Comparison of ENCODE assay signal across 8 cellular contexts in the genomic region with DNA sequence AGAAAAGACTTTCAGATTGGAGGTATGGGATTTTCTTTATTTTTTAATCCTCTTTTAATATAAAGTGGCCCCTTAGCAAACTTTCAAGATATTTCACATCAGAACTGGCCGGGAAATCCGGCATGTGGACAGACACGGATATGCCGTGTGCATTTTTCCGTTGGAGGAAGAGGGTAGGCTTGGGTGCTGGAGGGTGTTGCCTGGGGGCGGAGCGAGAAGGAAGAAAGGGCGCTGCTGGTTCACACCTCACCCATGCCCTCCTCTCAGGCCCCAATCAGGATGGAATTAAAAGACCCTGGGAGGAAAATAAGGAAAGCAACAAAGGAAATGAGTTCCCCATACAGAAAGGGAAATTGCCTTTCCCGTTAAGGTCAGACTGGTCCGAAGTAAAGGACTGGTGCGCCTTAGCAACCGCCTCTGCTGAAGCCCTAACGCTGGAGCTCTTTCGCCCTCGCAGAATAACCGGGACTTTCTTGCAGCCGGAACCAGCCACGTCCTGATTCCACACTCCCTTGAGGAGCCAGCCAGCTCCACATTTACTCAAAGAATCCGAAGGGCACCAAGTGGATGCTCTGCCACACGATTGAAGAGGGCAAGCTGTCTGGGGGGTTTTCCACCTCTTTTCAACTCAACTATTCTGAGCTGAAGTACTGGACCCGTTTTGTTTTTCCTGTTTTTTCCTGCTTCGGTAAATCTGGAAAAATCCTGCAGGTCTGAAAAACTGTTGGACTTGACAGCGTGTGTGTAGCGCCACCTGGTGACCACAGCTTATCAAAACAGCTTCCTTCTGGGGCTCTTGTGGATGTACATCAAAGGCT. TPM values are rescaled to one million over a fixed set of nuclear protein-coding genes. Genes with fewer than 3 reads are reported as not detected.
A peak's percentile ranks its signal among the peaks of the same experiment; 100 is the strongest.
DNase-seq lines count a peak whose midpoint lies in the region; ATAC-seq and TF ChIP-seq lines count a peak whose summit lies in the region.

No MANE protein-coding gene starts in this region.

- H3K27me3 ChIP-seq in colonic mucosa: no peaks in the 10 kb centered on the region

- H3K9me3 Mint-ChIP-seq in CD14-positive monocyte: peaks cover 0 to 3% (median 0%) of the 10 kb centered on the region in 7 donors
- H3K9me3 Mint-ChIP-seq in activated CD4-positive, alpha-beta T cell treated with anti-CD3 and anti-CD28 coated beads for 36 hours (ENCODE audit: low read depth): no peaks in the 10 kb centered on the region

- no peaks in the 10 kb centered on the region for H3K9me3 ChIP-seq in HEK293 (ENCODE audit: control insufficient read depth, insufficient read depth, low read depth, low read length)
- no peaks in the 10 kb centered on the region for H3K9me3 ChIP-seq in colonic mucosa

- POLR2A ChIA-PET in HEK293 (lab: Yijun Ruan, JAX): no interaction called here
- POLR2A ChIA-PET in activated CD4-positive, alpha-beta T cell treated with anti-CD3 and anti-CD28 coated beads for 36 hours (lab: Charles Lee): interaction anchor here (0.6 to 2.6 kb wide), 5 partner anchors 23 to 457 kb away, joined by 3 to 31 read pairs (median 5); partner anchors contain the start of gene ETV6

- DNase-seq in CD14-positive monocyte (ENCODE audit: low spot score): no peak
- peak; percentile 77 for DNase-seq in NCI-H2227 treated with DMSO at 0.1 percent for 48 hours (lab: John Stamatoyannopoulos, UW)
- peak; percentile 78 for DNase-seq in activated CD4-positive, alpha-beta T cell treated with anti-CD3 and anti-CD28 coated beads for 36 hours
- peak; percentile 93 for DNase-seq in colonic mucosa
- DNase-seq in kidney tubule cell (ENCODE audit: low spot score): peak; percentile 88
- peak; percentile 46 to 49 for DNase-seq in stimulated activated CD4-positive, alpha-beta T cell treated with anti-CD3 and anti-CD28 coated beads, Interleukin-15, amount 100 ng/mL, for 1 hour (ENCODE audit: low read depth in 1 of 2, low spot score in 1 of 2)

- H3K27ac Mint-ChIP-seq in CD14-positive monocyte: peak overlapping the region; percentile 28 to 88 (median 80)
- peak overlapping the region; percentile 91 for H3K27ac Mint-ChIP-seq in activated CD4-positive, alpha-beta T cell treated with anti-CD3 and anti-CD28 coated beads for 36 hours

- H3K36me3 ChIP-seq in HEK293 (ENCODE audit: control insufficient read depth in 2 of 2, insufficient read depth in 1 of 2, low read length in 2 of 2): no peaks in the 10 kb centered on the region
- no peaks in the 10 kb centered on the region for H3K36me3 ChIP-seq in colonic mucosa

- no peak overlapping the region for H3K27ac ChIP-seq in HEK293 (ENCODE audit: extremely low read depth, low read depth, low read length)
- H3K27ac ChIP-seq in colonic mucosa: peak overlapping the region; percentile 51

- H3K36me3 Mint-ChIP-seq in CD14-positive monocyte: no peaks in the 10 kb centered on the region
- H3K36me3 Mint-ChIP-seq in activated CD4-positive, alpha-beta T cell treated with anti-CD3 and anti-CD28 coated beads for 36 hours (ENCODE audit: low read depth): peaks cover 1% of the 10 kb centered on the region

- TF ChIP-seq CTCF in CD14-positive monocyte (IDR thresholded peaks at IDR 0.05) (peak; percentile 91), HEK293 (tag by site-specific recombination; IDR thresholded peaks at IDR 0.05) (peak; percentile 71), colonic mucosa (IDR thresholded peaks at IDR 0.05) (peak; percentile 80)

- intact Hi-C loops in CD14-positive monocyte (cut with micrococcal nuclease) (loop anchor here (1.0 to 10.0 kb wide), 5 partner anchors 138 to 478 kb away; no protein-coding TSS in a partner anchor), colonic mucosa (cut with DNase I) (no loop called here)
- intact Hi-C loops in activated CD4-positive, alpha-beta T cell treated with anti-CD3 and anti-CD28 coated beads for 36 hours (cut with DNase I, micrococcal nuclease): loop anchor here (1.0 to 5.0 kb wide), 12 partner anchors 23 to 479 kb away; partner anchors contain the start of gene ETV6 (in 1 of the 2)

- H3K27me3 Mint-ChIP-seq in CD14-positive monocyte (ENCODE audit: low read depth in 3 of 3): peaks cover 0 to 5% (median 0%) of the 10 kb centered on the region in 3 donors
- H3K27me3 Mint-ChIP-seq in activated CD4-positive, alpha-beta T cell treated with anti-CD3 and anti-CD28 coated beads for 36 hours: no peaks in the 10 kb centered on the region

- H3K4me1 Mint-ChIP-seq in CD14-positive monocyte: peaks cover 33% of the 10 kb centered on the region
- H3K4me1 Mint-ChIP-seq in activated CD4-positive, alpha-beta T cell treated with anti-CD3 and anti-CD28 coated beads for 36 hours: peaks cover 46% of the 10 kb centered on the region

- H3K9ac ChIP-seq in colonic mucosa (ENCODE audit: low read depth in 2 of 2, low read length in 2 of 2): peak overlapping the region; percentile 65 to 86

- peak overlapping the region; percentile 85 to 94 for H3K4me3 Mint-ChIP-seq in CD14-positive monocyte
- H3K4me3 Mint-ChIP-seq in activated CD4-positive, alpha-beta T cell treated with anti-CD3 and anti-CD28 coated beads for 36 hours: peak overlapping the region; percentile 60

- H3K4me3 ChIP-seq in HEK293 (ENCODE audit: low read depth, low read length): 0 out of 2 replicates have a peak overlapping the region, but pooled peaks have one; percentile 17
- H3K4me3 ChIP-seq in colonic mucosa: peak overlapping the region; percentile 21

- no peaks in the 10 kb centered on the region for H3K4me1 ChIP-seq in HEK293 (ENCODE audit: control insufficient read depth, insufficient read depth, low read length)
- H3K4me1 ChIP-seq in colonic mucosa: no peaks in the 10 kb centered on the region

- CTCF ChIA-PET in HEK293 (lab: Yijun Ruan, JAX): interaction anchor here (0.6 to 8.5 kb wide), 41 partner anchors 11 to 1261 kb away, joined by 3 to 161 read pairs (median 4); partner anchors contain the start of gene ETV6
- CTCF ChIA-PET in activated CD4-positive, alpha-beta T cell treated with anti-CD3 and anti-CD28 coated beads for 36 hours (lab: Charles Lee): interaction anchor here (0.6 to 6.1 kb wide), 75 partner anchors 9 to 1262 kb away, joined by 3 to 111 read pairs (median 4); partner anchors contain the start of gene BCL2L14

- peak; percentile 73 for ATAC-seq in activated CD4-positive, alpha-beta T cell treated with anti-CD3 and anti-CD28 coated beads for 36 hours
- ATAC-seq in GM21360 (IDR thresholded peaks at IDR 0.05; ENCODE audit: unreplicated experiment): no peak

TF ChIP-seq in HEK293, 187 proteins besides CTCF, POLR2A, EP300 and RAD21 (continues in another document):
- TF ChIP-seq, protein P1, sequence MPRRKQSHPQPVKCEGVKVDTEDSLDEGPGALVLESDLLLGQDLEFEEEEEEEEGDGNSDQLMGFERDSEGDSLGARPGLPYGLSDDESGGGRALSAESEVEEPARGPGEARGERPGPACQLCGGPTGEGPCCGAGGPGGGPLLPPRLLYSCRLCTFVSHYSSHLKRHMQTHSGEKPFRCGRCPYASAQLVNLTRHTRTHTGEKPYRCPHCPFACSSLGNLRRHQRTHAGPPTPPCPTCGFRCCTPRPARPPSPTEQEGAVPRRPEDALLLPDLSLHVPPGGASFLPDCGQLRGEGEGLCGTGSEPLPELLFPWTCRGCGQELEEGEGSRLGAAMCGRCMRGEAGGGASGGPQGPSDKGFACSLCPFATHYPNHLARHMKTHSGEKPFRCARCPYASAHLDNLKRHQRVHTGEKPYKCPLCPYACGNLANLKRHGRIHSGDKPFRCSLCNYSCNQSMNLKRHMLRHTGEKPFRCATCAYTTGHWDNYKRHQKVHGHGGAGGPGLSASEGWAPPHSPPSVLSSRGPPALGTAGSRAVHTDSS (tag by site-specific recombination; IDR thresholded peaks at IDR 0.05): no peak
- TF ChIP-seq, protein P2, sequence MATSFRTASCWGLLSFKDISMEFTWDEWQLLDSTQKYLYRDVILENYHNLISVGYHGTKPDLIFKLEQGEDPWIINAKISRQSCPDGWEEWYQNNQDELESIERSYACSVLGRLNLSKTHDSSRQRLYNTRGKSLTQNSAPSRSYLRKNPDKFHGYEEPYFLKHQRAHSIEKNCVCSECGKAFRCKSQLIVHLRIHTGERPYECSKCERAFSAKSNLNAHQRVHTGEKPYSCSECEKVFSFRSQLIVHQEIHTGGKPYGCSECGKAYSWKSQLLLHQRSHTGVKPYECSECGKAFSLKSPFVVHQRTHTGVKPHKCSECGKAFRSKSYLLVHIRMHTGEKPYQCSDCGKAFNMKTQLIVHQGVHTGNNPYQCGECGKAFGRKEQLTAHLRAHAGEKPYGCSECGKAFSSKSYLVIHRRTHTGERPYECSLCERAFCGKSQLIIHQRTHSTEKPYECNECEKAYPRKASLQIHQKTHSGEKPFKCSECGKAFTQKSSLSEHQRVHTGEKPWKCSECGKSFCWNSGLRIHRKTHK (tag by site-specific recombination; IDR thresholded peaks at IDR 0.05): no peak

RNA-seq across cellular contexts. Expression of gene BCL2L14, which starts 37.8 kb away (rescaled TPM):
- not detected for polyA plus RNA-seq in CD14-positive monocyte
- total RNA-seq in activated CD4-positive, alpha-beta T cell treated with anti-CD3 and anti-CD28 coated beads for 36 hours: 1 to 10 TPM; 7.3 to 7.7 TPM
- total RNA-seq in colonic mucosa: 10 to 100 TPM; 48.6 to 68.3 TPM

Comparison
In these comparisons a context has a peak if more than half of its experiments do, and no peak if none do; other contexts are left out.
1. RNA of gene BCL2L14, which starts 37.8 kb away (total RNA-seq): 48.6 to 68.3 TPM in colonic mucosa; 7.3 to 7.7 TPM in activated CD4-positive, alpha-beta T cell treated with anti-CD3 and anti-CD28 coated beads for 36 hours; every median in the first group is over 4 times any median in the second.
2. Peak in every context shown above with its lines, with median percentiles within 50 percentile points of each other: CTCF ChIP-seq.